ENCODE assay signal across 1 cellular context in genomic region chr6:127483399-127484055, GRCh38.
A peak's percentile ranks its signal among the peaks of the same experiment; 100 is the strongest.
TF ChIP-seq lines count a peak whose summit lies in the region.

No MANE protein-coding gene starts in this region.

TF ChIP-seq in WTC11, 78 proteins besides CTCF, POLR2A, EP300 and RAD21 (continued from another document):
- TF ChIP-seq, protein P1, sequence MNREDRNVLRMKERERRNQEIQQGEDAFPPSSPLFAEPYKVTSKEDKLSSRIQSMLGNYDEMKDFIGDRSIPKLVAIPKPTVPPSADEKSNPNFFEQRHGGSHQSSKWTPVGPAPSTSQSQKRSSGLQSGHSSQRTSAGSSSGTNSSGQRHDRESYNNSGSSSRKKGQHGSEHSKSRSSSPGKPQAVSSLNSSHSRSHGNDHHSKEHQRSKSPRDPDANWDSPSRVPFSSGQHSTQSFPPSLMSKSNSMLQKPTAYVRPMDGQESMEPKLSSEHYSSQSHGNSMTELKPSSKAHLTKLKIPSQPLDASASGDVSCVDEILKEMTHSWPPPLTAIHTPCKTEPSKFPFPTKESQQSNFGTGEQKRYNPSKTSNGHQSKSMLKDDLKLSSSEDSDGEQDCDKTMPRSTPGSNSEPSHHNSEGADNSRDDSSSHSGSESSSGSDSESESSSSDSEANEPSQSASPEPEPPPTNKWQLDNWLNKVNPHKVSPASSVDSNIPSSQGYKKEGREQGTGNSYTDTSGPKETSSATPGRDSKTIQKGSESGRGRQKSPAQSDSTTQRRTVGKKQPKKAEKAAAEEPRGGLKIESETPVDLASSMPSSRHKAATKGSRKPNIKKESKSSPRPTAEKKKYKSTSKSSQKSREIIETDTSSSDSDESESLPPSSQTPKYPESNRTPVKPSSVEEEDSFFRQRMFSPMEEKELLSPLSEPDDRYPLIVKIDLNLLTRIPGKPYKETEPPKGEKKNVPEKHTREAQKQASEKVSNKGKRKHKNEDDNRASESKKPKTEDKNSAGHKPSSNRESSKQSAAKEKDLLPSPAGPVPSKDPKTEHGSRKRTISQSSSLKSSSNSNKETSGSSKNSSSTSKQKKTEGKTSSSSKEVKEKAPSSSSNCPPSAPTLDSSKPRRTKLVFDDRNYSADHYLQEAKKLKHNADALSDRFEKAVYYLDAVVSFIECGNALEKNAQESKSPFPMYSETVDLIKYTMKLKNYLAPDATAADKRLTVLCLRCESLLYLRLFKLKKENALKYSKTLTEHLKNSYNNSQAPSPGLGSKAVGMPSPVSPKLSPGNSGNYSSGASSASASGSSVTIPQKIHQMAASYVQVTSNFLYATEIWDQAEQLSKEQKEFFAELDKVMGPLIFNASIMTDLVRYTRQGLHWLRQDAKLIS (CRISPR knock-in tag; IDR thresholded peaks at IDR 0.05; ENCODE audit: borderline replicate concordance): peak; percentile 55; the same call in 1 of the 2 replicates
- TF ChIP-seq GABPB1 (CRISPR knock-in tag; IDR thresholded peaks at IDR 0.05): no peak
- TF ChIP-seq NR1H2 (CRISPR knock-in tag; IDR thresholded peaks at IDR 0.05): no peak
